20 cellular contexts compared by ENCODE assay signal in genomic region chr17:40873255-40873654, GRCh38. TPM values are rescaled to one million over a fixed set of nuclear protein-coding genes. Genes with fewer than 3 reads are reported as not detected.
DNase-seq lines count a peak whose midpoint lies in the region; ATAC-seq, FAIRE-seq and TF ChIP-seq lines count a peak whose summit lies in the region.
"Had no signal": no experiment of that assay in that cellular context is flagged by ENCODE, and none has a peak within 500 bp of the region (broad histone marks: within the 10 kb centered on the region; RNA-seq: fewer than 3 reads in every experiment).

No MANE protein-coding gene starts in this region.

- H3K4me1 ChIP-seq in A549 (no peaks in the 10 kb centered on the region), PC-3 (ENCODE audit: insufficient read depth, low read length) (no peaks in the 10 kb centered on the region)
- no peaks in the 10 kb centered on the region for H3K4me1 ChIP-seq in naive thymus-derived CD4-positive, alpha-beta T cell (ENCODE audit: control insufficient read depth in 2 of 2, insufficient read depth in 2 of 2, low read length in 2 of 2)
- H3K4me1 ChIP-seq: Peyer's patch had no signal

- H3K9me3 ChIP-seq in A549, result no peaks in the 10 kb centered on the region
- no peaks in the 10 kb centered on the region for H3K9me3 ChIP-seq in PC-3 (ENCODE audit: low read length)
- H3K9me3 ChIP-seq in naive thymus-derived CD4-positive, alpha-beta T cell (ENCODE audit: control insufficient read depth in 2 of 3, low read length in 3 of 3), result no peaks in the 10 kb centered on the region
- H3K9me3 ChIP-seq: Peyer's patch, SK-N-SH had no signal

- H3K27me3 ChIP-seq in GM06990 (replicated peaks; ENCODE audit: control insufficient read depth, insufficient read depth, low read length) (0 out of 2 replicates have a peak, but pooled peaks cover 1% of the 10 kb centered on the region), PC-3 (ENCODE audit: low read length) (no peaks in the 10 kb centered on the region), kidney epithelial cell (ENCODE audit: control insufficient read depth, insufficient read depth, low read length) (no peaks in the 10 kb centered on the region)
- peaks cover 0 to 4% of the 10 kb centered on the region in 2 donors for H3K27me3 ChIP-seq in naive thymus-derived CD4-positive, alpha-beta T cell (ENCODE audit: control insufficient read depth in 2 of 2, insufficient read depth in 2 of 2, low read length in 2 of 2)
- H3K27me3 ChIP-seq: Peyer's patch had no signal

- H3K36me3 ChIP-seq in GM06990 (ENCODE audit: control insufficient read depth, insufficient read depth, low read length) (no peaks in the 10 kb centered on the region), PC-3 (ENCODE audit: low read depth, low read length) (no peaks in the 10 kb centered on the region), kidney epithelial cell (ENCODE audit: control insufficient read depth, insufficient read depth, low read length) (no peaks in the 10 kb centered on the region)
- H3K36me3 ChIP-seq in naive thymus-derived CD4-positive, alpha-beta T cell (ENCODE audit: control insufficient read depth in 2 of 3, insufficient read depth in 3 of 3, low read length in 3 of 3), result no peaks in the 10 kb centered on the region

- no peak overlapping the region for H3K9ac ChIP-seq in PC-3 (ENCODE audit: low read length)
- H3K9ac ChIP-seq: SK-N-SH had no signal

- no peaks in the 10 kb centered on the region for H3K9me3 Mint-ChIP-seq in naive thymus-derived CD4-positive, alpha-beta T cell
- no peaks in the 10 kb centered on the region for H3K9me3 Mint-ChIP-seq in immature natural killer cell
- H3K9me3 Mint-ChIP-seq: T-cell had no signal

- no peak overlapping the region for H2AFZ ChIP-seq in PC-3 (ENCODE audit: low read length)

- peaks cover 5 to 47% (median 25%) of the 10 kb centered on the region in 5 donors for H3K27me3 Mint-ChIP-seq in naive thymus-derived CD4-positive, alpha-beta T cell
- H3K27me3 Mint-ChIP-seq in immature natural killer cell (ENCODE audit: low read depth in 3 of 3), result peaks cover 0 to 7% (median 6%) of the 10 kb centered on the region in 3 donors

- no peak overlapping the region for H3K4me3 Mint-ChIP-seq in naive thymus-derived CD4-positive, alpha-beta T cell
- H3K4me3 Mint-ChIP-seq in immature natural killer cell, result no peak overlapping the region
- H3K4me3 Mint-ChIP-seq: CD14-positive monocyte, T-cell had no signal

- H3K27ac ChIP-seq in A549, result 0 out of 6 replicates have a peak overlapping the region, but pooled peaks of 1 of the 2 experiments have one; percentile 2
- no peak overlapping the region for H3K27ac ChIP-seq in PC-3 (ENCODE audit: low read length)
- H3K27ac ChIP-seq in naive thymus-derived CD4-positive, alpha-beta T cell (ENCODE audit: low read depth, low read length), result no peak overlapping the region
- H3K27ac ChIP-seq: Peyer's patch had no signal

- peak; percentile 48 to 71; a peak in 3 of 6 replicates for ATAC-seq in A549
- no peak for ATAC-seq in PC-3
- ATAC-seq in naive thymus-derived CD4-positive, alpha-beta T cell, result no peak
- no peak for ATAC-seq in HG03045 (IDR thresholded peaks at IDR 0.05; ENCODE audit: unreplicated experiment)
- ATAC-seq: Right ventricle myocardium inferior, T-cell had no signal

- no peaks in the 10 kb centered on the region for H3K79me2 ChIP-seq in PC-3 (ENCODE audit: low read length)

- no peak overlapping the region for H3K4me3 ChIP-seq in A549
- no peak overlapping the region for H3K4me3 ChIP-seq in GM06990 (replicated peaks; ENCODE audit: low read depth, low read length)
- no peak overlapping the region for H3K4me3 ChIP-seq in PC-3 (ENCODE audit: low read length)
- no peak overlapping the region for H3K4me3 ChIP-seq in kidney epithelial cell (ENCODE audit: low read depth, low read length)
- H3K4me3 ChIP-seq in naive thymus-derived CD4-positive, alpha-beta T cell (ENCODE audit: low read length), result no peak overlapping the region
- H3K4me3 ChIP-seq: Peyer's patch had no signal

- CTCF ChIA-PET in A549 (lab: Yijun Ruan, JAX) (interaction anchor here (0.8 to 1.6 kb wide), 14 partner anchors 9 to 794 kb away, joined by 3 to 6 read pairs (median 4); partner anchors contain the start of gene KRT20), PC-3 (lab: Charles Lee) (no interaction called here)
- CTCF ChIA-PET in naive thymus-derived CD4-positive, alpha-beta T cell (lab: Charles Lee), result no interaction called here

- H3K36me3 Mint-ChIP-seq in naive thymus-derived CD4-positive, alpha-beta T cell, result no peaks in the 10 kb centered on the region
- no peaks in the 10 kb centered on the region for H3K36me3 Mint-ChIP-seq in immature natural killer cell
- H3K36me3 Mint-ChIP-seq: CD14-positive monocyte, T-cell had no signal

- H3K9me2 ChIP-seq in PC-3 (replicated peaks; ENCODE audit: low read length), result no peaks in the 10 kb centered on the region
- H3K9me2 ChIP-seq: SK-N-SH had no signal

- H4K20me1 ChIP-seq in PC-3 (ENCODE audit: low read length), result no peaks in the 10 kb centered on the region

- peak; percentile 46 for FAIRE-seq in A549 (lab: Jason Lieb, UNC)

- no peak overlapping the region for H3K4me2 ChIP-seq in A549
- H3K4me2 ChIP-seq in PC-3 (ENCODE audit: low read length), result no peak overlapping the region
- H3K4me2 ChIP-seq: SK-N-SH had no signal

- intact Hi-C loops in PC-3 (cut with micrococcal nuclease), result no loop called here
- intact Hi-C loops in naive thymus-derived CD4-positive, alpha-beta T cell (cut with micrococcal nuclease), result no loop called here

- 0 out of 5 replicates have a peak, but pooled peaks of 1 of the 2 experiments have one; percentile 2 for TF ChIP-seq RAD21 in A549 (conservative IDR thresholded peaks at IDR 0.05 in 1 of 2, IDR thresholded peaks at IDR 0.05 in 1 of 2)

- TF ChIP-seq CTCF in A549 (IDR thresholded peaks at IDR 0.05) (no peak; the same call in 2 of the 3 replicates), GM06990 (IDR thresholded peaks at IDR 0.05; ENCODE audit: insufficient read depth, low read length, poor library complexity, severe bottlenecking) (peak; percentile 9), PC-3 (conservative IDR thresholded peaks at IDR 0.05; ENCODE audit: low read depth, low read length) (peak; percentile 31; the same call in 1 of the 2 replicates), kidney epithelial cell (IDR thresholded peaks at IDR 0.05; ENCODE audit: insufficient read depth, low read length, poor library complexity, severe bottlenecking) (peak; percentile 12)

- no peaks in the 10 kb centered on the region for H3K4me1 Mint-ChIP-seq in naive thymus-derived CD4-positive, alpha-beta T cell
- no peaks in the 10 kb centered on the region for H3K4me1 Mint-ChIP-seq in immature natural killer cell
- H3K4me1 Mint-ChIP-seq: CD14-positive monocyte, T-cell had no signal

- DNase-seq in A549 (ENCODE audit: low read depth in 1 of 2, low spot score in 1 of 2), result no peak
- DNase-seq in GM06990 (ENCODE audit: extremely low read depth, insufficient read length), result no peak
- DNase-seq in PC-3, result no peak
- DNase-seq in kidney epithelial cell (ENCODE audit: low read depth), result no peak
- no peak for DNase-seq in LoVo (ENCODE audit: low spot score)
- no peak for DNase-seq in naive thymus-derived CD4-positive, alpha-beta T cell
- DNase-seq in immature natural killer cell, result no peak
- DNase-seq: 8988T, DMS153, HCEC 1CT, Kasumi-1, NCI-H187 treated with DMSO at 0.1 percent for 48 hours, NCI-H446 treated with DMSO at 0.1 percent for 48 hours, Peyer's patch, SK-N-SH, T-cell, T-helper 9 cell had no signal

- no peak for TF ChIP-seq POLR2A in A549 (IDR thresholded peaks at IDR 0.05; ENCODE audit: low read length)

- no peak for TF ChIP-seq EP300 in A549 (IDR thresholded peaks at IDR 0.05)

- BruUV-seq in PC-3 (replicated peaks; lab: Mats Ljungman, UMichigan), result no TSS peak

- no peaks in the 10 kb centered on the region for H3F3A ChIP-seq in PC-3 (ENCODE audit: low read length, unreplicated experiment)

- POLR2A ChIA-PET in A549 (lab: Yijun Ruan, JAX), result interaction anchor here (0.7 kb wide), 1 partner anchor 54 kb away, joined by 4 read pairs; no protein-coding TSS in a partner anchor
- POLR2A ChIA-PET in PC-3 (lab: Charles Lee; ENCODE audit: unreplicated experiment), result no interaction called here
- POLR2A ChIA-PET in naive thymus-derived CD4-positive, alpha-beta T cell (lab: Charles Lee), result no interaction called here

- H3K27ac Mint-ChIP-seq in naive thymus-derived CD4-positive, alpha-beta T cell, result no peak overlapping the region
- H3K27ac Mint-ChIP-seq in immature natural killer cell, result no peak overlapping the region
- H3K27ac Mint-ChIP-seq: CD14-positive monocyte, T-cell had no signal

TF ChIP-seq in A549, 52 proteins besides CTCF, POLR2A, EP300 and RAD21 (continues in another document):
- TF ChIP-seq RARB (CRISPR knock-in tag; IDR thresholded peaks at IDR 0.05), result no peak

RNA-seq across cellular contexts. Expression of gene KRT12, which starts 6.2 kb away (rescaled TPM):
- polyA plus RNA-seq in A549 (2011; rRNA removed), result not detected in 2 replicates
- not detected in 2 replicates for polyA plus RNA-seq in A549 (2012; cell fraction: cytosol; rRNA removed)
- polyA plus RNA-seq in A549 (2012; cell fraction: nucleus; rRNA removed), result not detected in 2 replicates
- not detected in 3 replicates for polyA plus RNA-seq in A549 (2017; fragmentation: RNase III; extraction: RNeasy Plus Mini Kit Qiagen cat#74134 plus additional on column Dnase treatment)
- not detected in 2 replicates for polyA minus RNA-seq in A549 (2011; rRNA and poly(A)+ RNA removed)
- not detected in 2 replicates for total RNA-seq in PC-3 (2014; rRNA removed)
- not detected in 2 replicates for total RNA-seq in kidney epithelial cell
- not detected for total RNA-seq in naive thymus-derived CD4-positive, alpha-beta T cell
- not detected for polyA plus RNA-seq in naive thymus-derived CD4-positive, alpha-beta T cell
- polyA plus RNA-seq in immature natural killer cell, result not detected
- total RNA-seq: Right ventricle myocardium inferior had no signal
- polyA plus RNA-seq: CD14-positive monocyte, SK-N-SH had no signal

RNA-seq across cellular contexts. Expression of gene KRT20, which starts 11.8 kb away (rescaled TPM):
- polyA plus RNA-seq in A549 (2011; rRNA removed) (0.28 and 0.34 TPM in 2 replicates), A549 (2017; fragmentation: RNase III; extraction: RNeasy Plus Mini Kit Qiagen cat#74134 plus additional on column Dnase treatment) (not detected in 3 replicates), immature natural killer cell (not detected)
- 0.01 TPM in 1 of 2 replicates, not detected in the other for polyA plus RNA-seq in A549 (2012; cell fraction: cytosol; rRNA removed)
- polyA plus RNA-seq in A549 (2012; cell fraction: nucleus; rRNA removed), result 0.04 and 0.06 TPM in 2 replicates
- polyA minus RNA-seq in A549 (2011; rRNA and poly(A)+ RNA removed), result not detected in 2 replicates
- total RNA-seq in PC-3 (2014; rRNA removed) (0.18 TPM in 1 of 2 replicates, not detected in the other), kidney epithelial cell (not detected in 2 replicates)
- not detected for total RNA-seq in naive thymus-derived CD4-positive, alpha-beta T cell
- polyA plus RNA-seq in naive thymus-derived CD4-positive, alpha-beta T cell, result not detected
- total RNA-seq: Right ventricle myocardium inferior had no signal
- polyA plus RNA-seq: CD14-positive monocyte, SK-N-SH had no signal

RNA-seq across cellular contexts. Expression of gene KRT10, which starts 50.8 kb away (rescaled TPM):
- polyA plus RNA-seq in A549 (2011; rRNA removed), result 59.8 and 89.8 TPM in 2 replicates
- 81.0 and 89.6 TPM in 2 replicates for polyA plus RNA-seq in A549 (2012; cell fraction: cytosol; rRNA removed)
- polyA plus RNA-seq in A549 (2012; cell fraction: nucleus; rRNA removed), result 29.6 and 45.1 TPM in 2 replicates
- 89.1 to 96.2 TPM (median 95.9 TPM) in 3 replicates for polyA plus RNA-seq in A549 (2017; fragmentation: RNase III; extraction: RNeasy Plus Mini Kit Qiagen cat#74134 plus additional on column Dnase treatment)
- 1.6 and 1.9 TPM in 2 replicates for polyA minus RNA-seq in A549 (2011; rRNA and poly(A)+ RNA removed)
- 18.3 and 24.8 TPM in 2 replicates for total RNA-seq in PC-3 (2014; rRNA removed)
- 24.5 and 29.9 TPM in 2 replicates for total RNA-seq in kidney epithelial cell
- total RNA-seq in naive thymus-derived CD4-positive, alpha-beta T cell, result 10 to 100 TPM; 23.8 to 43.4 (median 35.3) TPM
- polyA plus RNA-seq in naive thymus-derived CD4-positive, alpha-beta T cell, result 100 to 1,000 TPM; 143 to 189 TPM
- polyA plus RNA-seq in immature natural killer cell, result 100 to 1,000 TPM; 120 to 191 (median 182) TPM

Comparison
In these comparisons a context has a peak if more than half of its experiments do, and no peak if none do; other contexts are left out.
1. ATAC-seq: peak in A549 (2 of 2); none in PC-3 (single experiment), naive thymus-derived CD4-positive, alpha-beta T cell (single experiment) and HG03045 (single experiment).